Comparison of ENCODE assay signal across 3 cellular contexts in the genomic region with DNA sequence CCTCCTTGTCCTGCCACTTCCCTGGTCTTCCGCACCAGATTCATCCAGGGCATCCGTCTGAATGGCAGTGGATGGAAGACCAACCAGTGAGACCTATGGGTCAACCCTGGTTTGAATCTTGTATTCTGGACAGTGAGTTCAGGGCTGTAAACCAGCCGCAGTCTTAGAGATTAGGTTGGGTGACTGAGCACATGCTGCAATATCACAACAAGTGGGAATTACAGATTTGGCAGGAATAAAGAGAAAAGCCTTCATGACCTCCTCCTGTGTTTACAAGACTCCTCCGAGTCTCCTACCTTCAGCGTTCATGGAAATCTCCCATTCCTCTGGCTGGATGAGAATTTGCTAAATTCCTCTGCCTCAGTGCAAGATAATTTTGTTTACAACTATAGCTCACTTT.
TF ChIP-seq lines count a peak whose summit lies in the region.

No MANE protein-coding gene starts in this region.

TF ChIP-seq in HCT116, 20 proteins besides CTCF, POLR2A, EP300 and RAD21 (continues in another document):
- TF ChIP-seq ZFX (IDR thresholded peaks at IDR 0.05) = no peak
- TF ChIP-seq, protein P1, sequence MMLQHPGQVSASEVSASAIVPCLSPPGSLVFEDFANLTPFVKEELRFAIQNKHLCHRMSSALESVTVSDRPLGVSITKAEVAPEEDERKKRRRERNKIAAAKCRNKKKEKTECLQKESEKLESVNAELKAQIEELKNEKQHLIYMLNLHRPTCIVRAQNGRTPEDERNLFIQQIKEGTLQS (IDR thresholded peaks at IDR 0.05) = no peak
- TF ChIP-seq, protein P2, sequence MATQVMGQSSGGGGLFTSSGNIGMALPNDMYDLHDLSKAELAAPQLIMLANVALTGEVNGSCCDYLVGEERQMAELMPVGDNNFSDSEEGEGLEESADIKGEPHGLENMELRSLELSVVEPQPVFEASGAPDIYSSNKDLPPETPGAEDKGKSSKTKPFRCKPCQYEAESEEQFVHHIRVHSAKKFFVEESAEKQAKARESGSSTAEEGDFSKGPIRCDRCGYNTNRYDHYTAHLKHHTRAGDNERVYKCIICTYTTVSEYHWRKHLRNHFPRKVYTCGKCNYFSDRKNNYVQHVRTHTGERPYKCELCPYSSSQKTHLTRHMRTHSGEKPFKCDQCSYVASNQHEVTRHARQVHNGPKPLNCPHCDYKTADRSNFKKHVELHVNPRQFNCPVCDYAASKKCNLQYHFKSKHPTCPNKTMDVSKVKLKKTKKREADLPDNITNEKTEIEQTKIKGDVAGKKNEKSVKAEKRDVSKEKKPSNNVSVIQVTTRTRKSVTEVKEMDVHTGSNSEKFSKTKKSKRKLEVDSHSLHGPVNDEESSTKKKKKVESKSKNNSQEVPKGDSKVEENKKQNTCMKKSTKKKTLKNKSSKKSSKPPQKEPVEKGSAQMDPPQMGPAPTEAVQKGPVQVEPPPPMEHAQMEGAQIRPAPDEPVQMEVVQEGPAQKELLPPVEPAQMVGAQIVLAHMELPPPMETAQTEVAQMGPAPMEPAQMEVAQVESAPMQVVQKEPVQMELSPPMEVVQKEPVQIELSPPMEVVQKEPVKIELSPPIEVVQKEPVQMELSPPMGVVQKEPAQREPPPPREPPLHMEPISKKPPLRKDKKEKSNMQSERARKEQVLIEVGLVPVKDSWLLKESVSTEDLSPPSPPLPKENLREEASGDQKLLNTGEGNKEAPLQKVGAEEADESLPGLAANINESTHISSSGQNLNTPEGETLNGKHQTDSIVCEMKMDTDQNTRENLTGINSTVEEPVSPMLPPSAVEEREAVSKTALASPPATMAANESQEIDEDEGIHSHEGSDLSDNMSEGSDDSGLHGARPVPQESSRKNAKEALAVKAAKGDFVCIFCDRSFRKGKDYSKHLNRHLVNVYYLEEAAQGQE (IDR thresholded peaks at IDR 0.05; ENCODE audit: low read depth) = no peak
- no peak for TF ChIP-seq TCF7L2 (IDR thresholded peaks at IDR 0.05; ENCODE audit: borderline replicate concordance, extremely low read depth, insufficient read depth, insufficient read length)
- no peak for TF ChIP-seq ZNF274 (IDR thresholded peaks at IDR 0.05; ENCODE audit: low read depth, low read length)
- no peak for TF ChIP-seq CEBPB (IDR thresholded peaks at IDR 0.05; ENCODE audit: low read depth)
- no peak for TF ChIP-seq SP1 (IDR thresholded peaks at IDR 0.05; ENCODE audit: low read depth)
- no peak for TF ChIP-seq SRF (IDR thresholded peaks at IDR 0.05; ENCODE audit: low read depth)
- TF ChIP-seq POLR2AphosphoS5 (IDR thresholded peaks at IDR 0.05; ENCODE audit: low read depth, low read length) = no peak
- no peak for TF ChIP-seq JUND (IDR thresholded peaks at IDR 0.05)
- TF ChIP-seq, protein P3, sequence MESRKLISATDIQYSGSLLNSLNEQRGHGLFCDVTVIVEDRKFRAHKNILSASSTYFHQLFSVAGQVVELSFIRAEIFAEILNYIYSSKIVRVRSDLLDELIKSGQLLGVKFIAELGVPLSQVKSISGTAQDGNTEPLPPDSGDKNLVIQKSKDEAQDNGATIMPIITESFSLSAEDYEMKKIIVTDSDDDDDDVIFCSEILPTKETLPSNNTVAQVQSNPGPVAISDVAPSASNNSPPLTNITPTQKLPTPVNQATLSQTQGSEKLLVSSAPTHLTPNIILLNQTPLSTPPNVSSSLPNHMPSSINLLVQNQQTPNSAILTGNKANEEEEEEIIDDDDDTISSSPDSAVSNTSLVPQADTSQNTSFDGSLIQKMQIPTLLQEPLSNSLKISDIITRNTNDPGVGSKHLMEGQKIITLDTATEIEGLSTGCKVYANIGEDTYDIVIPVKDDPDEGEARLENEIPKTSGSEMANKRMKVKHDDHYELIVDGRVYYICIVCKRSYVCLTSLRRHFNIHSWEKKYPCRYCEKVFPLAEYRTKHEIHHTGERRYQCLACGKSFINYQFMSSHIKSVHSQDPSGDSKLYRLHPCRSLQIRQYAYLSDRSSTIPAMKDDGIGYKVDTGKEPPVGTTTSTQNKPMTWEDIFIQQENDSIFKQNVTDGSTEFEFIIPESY (IDR thresholded peaks at IDR 0.05; ENCODE audit: extremely low read depth, insufficient replicate concordance, low read length) = no peak
- TF ChIP-seq FOSL1 (IDR thresholded peaks at IDR 0.05; ENCODE audit: low read depth) = no peak
- TF ChIP-seq YY1 (IDR thresholded peaks at IDR 0.05; ENCODE audit: extremely low read depth, insufficient replicate concordance, low read depth, low read length) = no peak
- no peak for TF ChIP-seq EGR1 (IDR thresholded peaks at IDR 0.05; ENCODE audit: low read depth)
- TF ChIP-seq EZH2 (IDR thresholded peaks at IDR 0.05) = no peak
- TF ChIP-seq, protein P4, sequence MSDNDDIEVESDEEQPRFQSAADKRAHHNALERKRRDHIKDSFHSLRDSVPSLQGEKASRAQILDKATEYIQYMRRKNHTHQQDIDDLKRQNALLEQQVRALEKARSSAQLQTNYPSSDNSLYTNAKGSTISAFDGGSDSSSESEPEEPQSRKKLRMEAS (IDR thresholded peaks at IDR 0.05) = no peak

TF ChIP-seq in SK-N-SH treated with all-trans-retinoic acid at 6 μM for 48 hours, 23 proteins besides CTCF, POLR2A, EP300 and RAD21 (continues in another document):
- TF ChIP-seq ZFP3 (CRISPR knock-in tag; IDR thresholded peaks at IDR 0.05) (no peak), TCF4 (CRISPR knock-in tag; IDR thresholded peaks at IDR 0.05; ENCODE audit: borderline replicate concordance) (no peak), PPARA (CRISPR knock-in tag; IDR thresholded peaks at IDR 0.05; ENCODE audit: borderline replicate concordance) (no peak), ZC3H10 (CRISPR knock-in tag; IDR thresholded peaks at IDR 0.05) (no peak), SNAI2 (CRISPR knock-in tag; IDR thresholded peaks at IDR 0.05) (no peak), ZNF565 (CRISPR knock-in tag; conservative IDR thresholded peaks at IDR 0.05; ENCODE audit: low read depth) (no peak), RARB (CRISPR knock-in tag; IDR thresholded peaks at IDR 0.05) (no peak), GLIS3 (CRISPR knock-in tag; IDR thresholded peaks at IDR 0.05) (no peak), ESRRG (CRISPR knock-in tag; IDR thresholded peaks at IDR 0.05) (no peak), OSR1 (CRISPR knock-in tag; IDR thresholded peaks at IDR 0.05) (no peak), ARNTL (CRISPR knock-in tag; IDR thresholded peaks at IDR 0.05; ENCODE audit: borderline replicate concordance, low read depth) (no peak)
- TF ChIP-seq, protein P5, sequence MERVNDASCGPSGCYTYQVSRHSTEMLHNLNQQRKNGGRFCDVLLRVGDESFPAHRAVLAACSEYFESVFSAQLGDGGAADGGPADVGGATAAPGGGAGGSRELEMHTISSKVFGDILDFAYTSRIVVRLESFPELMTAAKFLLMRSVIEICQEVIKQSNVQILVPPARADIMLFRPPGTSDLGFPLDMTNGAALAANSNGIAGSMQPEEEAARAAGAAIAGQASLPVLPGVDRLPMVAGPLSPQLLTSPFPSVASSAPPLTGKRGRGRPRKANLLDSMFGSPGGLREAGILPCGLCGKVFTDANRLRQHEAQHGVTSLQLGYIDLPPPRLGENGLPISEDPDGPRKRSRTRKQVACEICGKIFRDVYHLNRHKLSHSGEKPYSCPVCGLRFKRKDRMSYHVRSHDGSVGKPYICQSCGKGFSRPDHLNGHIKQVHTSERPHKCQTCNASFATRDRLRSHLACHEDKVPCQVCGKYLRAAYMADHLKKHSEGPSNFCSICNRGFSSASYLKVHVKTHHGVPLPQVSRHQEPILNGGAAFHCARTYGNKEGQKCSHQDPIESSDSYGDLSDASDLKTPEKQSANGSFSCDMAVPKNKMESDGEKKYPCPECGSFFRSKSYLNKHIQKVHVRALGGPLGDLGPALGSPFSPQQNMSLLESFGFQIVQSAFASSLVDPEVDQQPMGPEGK (CRISPR knock-in tag; IDR thresholded peaks at IDR 0.05; ENCODE audit: borderline replicate concordance) = no peak
- TF ChIP-seq, protein P6, sequence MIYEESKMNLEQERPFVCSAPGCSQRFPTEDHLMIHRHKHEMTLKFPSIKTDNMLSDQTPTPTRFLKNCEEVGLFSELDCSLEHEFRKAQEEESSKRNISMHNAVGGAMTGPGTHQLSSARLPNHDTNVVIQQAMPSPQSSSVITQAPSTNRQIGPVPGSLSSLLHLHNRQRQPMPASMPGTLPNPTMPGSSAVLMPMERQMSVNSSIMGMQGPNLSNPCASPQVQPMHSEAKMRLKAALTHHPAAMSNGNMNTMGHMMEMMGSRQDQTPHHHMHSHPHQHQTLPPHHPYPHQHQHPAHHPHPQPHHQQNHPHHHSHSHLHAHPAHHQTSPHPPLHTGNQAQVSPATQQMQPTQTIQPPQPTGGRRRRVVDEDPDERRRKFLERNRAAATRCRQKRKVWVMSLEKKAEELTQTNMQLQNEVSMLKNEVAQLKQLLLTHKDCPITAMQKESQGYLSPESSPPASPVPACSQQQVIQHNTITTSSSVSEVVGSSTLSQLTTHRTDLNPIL (CRISPR knock-in tag; IDR thresholded peaks at IDR 0.05; ENCODE audit: low read depth) = no peak
- TF ChIP-seq, protein P7, sequence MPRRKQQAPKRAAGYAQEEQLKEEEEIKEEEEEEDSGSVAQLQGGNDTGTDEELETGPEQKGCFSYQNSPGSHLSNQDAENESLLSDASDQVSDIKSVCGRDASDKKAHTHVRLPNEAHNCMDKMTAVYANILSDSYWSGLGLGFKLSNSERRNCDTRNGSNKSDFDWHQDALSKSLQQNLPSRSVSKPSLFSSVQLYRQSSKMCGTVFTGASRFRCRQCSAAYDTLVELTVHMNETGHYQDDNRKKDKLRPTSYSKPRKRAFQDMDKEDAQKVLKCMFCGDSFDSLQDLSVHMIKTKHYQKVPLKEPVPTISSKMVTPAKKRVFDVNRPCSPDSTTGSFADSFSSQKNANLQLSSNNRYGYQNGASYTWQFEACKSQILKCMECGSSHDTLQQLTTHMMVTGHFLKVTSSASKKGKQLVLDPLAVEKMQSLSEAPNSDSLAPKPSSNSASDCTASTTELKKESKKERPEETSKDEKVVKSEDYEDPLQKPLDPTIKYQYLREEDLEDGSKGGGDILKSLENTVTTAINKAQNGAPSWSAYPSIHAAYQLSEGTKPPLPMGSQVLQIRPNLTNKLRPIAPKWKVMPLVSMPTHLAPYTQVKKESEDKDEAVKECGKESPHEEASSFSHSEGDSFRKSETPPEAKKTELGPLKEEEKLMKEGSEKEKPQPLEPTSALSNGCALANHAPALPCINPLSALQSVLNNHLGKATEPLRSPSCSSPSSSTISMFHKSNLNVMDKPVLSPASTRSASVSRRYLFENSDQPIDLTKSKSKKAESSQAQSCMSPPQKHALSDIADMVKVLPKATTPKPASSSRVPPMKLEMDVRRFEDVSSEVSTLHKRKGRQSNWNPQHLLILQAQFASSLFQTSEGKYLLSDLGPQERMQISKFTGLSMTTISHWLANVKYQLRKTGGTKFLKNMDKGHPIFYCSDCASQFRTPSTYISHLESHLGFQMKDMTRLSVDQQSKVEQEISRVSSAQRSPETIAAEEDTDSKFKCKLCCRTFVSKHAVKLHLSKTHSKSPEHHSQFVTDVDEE (CRISPR knock-in tag; IDR thresholded peaks at IDR 0.05) = no peak

TF ChIP-seq in endothelial cell of umbilical vein, 7 proteins besides CTCF, POLR2A, EP300 and RAD21:
- TF ChIP-seq GATA2 (IDR thresholded peaks at IDR 0.05; ENCODE audit: insufficient read depth, insufficient read length, low read depth, low read length) = no peak
- TF ChIP-seq, protein P4 (IDR thresholded peaks at IDR 0.05; ENCODE audit: insufficient read depth, insufficient read length) = no peak
- TF ChIP-seq JUN (IDR thresholded peaks at IDR 0.05; ENCODE audit: borderline replicate concordance, insufficient read depth, insufficient read length, low read depth) = no peak
- TF ChIP-seq FOS (IDR thresholded peaks at IDR 0.05; ENCODE audit: borderline replicate concordance, insufficient read depth, low read length) = no peak
- TF ChIP-seq POLR2AphosphoS5 (IDR thresholded peaks at IDR 0.05; ENCODE audit: insufficient read depth, low read depth, low read length) = no peak
- no peak for TF ChIP-seq EZH2 (IDR thresholded peaks at IDR 0.05; ENCODE audit: borderline replicate concordance, low read depth, low read length, severe bottlenecking)
- TF ChIP-seq MYC (IDR thresholded peaks at IDR 0.05; ENCODE audit: low read depth, low read length) = no peak
